ENCODE assay signal across 8 cellular contexts in genomic region chr3:50256978-50257890, GRCh38. TPM values are rescaled to one million over a fixed set of nuclear protein-coding genes. Genes with fewer than 3 reads are reported as not detected.
A peak's percentile ranks its signal among the peaks of the same experiment; 100 is the strongest.
DNase-seq lines count a peak whose midpoint lies in the region; ATAC-seq and TF ChIP-seq lines count a peak whose summit lies in the region.

No MANE protein-coding gene starts in this region.

- DNase-seq in BE2C (peak; percentile 59), GM13977 (ENCODE audit: low spot score) (no peak), left ventricle myocardium inferior (no peak), tibial artery (no peak), NCI-H2029 (lab: John Stamatoyannopoulos, UW) (no peak)
- DNase-seq in activated CD4-positive, alpha-beta T cell treated with anti-CD3 and anti-CD28 coated beads, Interleukin-2, amount 50 U/mL, for 48 hours, result peak; percentile 61 to 73

- intact Hi-C loops in left ventricle myocardium inferior (cut with micrococcal nuclease) (no loop called here), tibial artery (cut with DNase I; ENCODE audit: low total_unique reads) (no loop called here)

- ATAC-seq in GM18502 (IDR thresholded peaks at IDR 0.05; ENCODE audit: poor library complexity, unreplicated experiment) (no peak), HG03378 (IDR thresholded peaks at IDR 0.05; ENCODE audit: unreplicated experiment) (no peak)

- in situ Hi-C loops in GM13977 (cut with MboI; ENCODE audit: low pct_unique_long_range_greater_than_20kb, low sequenced_read_pairs, unreplicated experiment), result no loop called here

- no peak overlapping the region for H3K4me3 ChIP-seq in BE2C (ENCODE audit: low read depth, low read length)
- H3K4me3 ChIP-seq in left ventricle myocardium inferior, result no peak overlapping the region
- H3K4me3 ChIP-seq in tibial artery, result no peak overlapping the region

- TF ChIP-seq CTCF in BE2C (IDR thresholded peaks at IDR 0.05; ENCODE audit: low read depth, low read length) (peak; percentile 63), GM13977 (IDR thresholded peaks at IDR 0.05; ENCODE audit: extremely low read depth, insufficient read depth, missing control alignments) (peak; percentile 51), left ventricle myocardium inferior (IDR thresholded peaks at IDR 0.05; ENCODE audit: borderline replicate concordance) (peak; percentile 59), tibial artery (IDR thresholded peaks at IDR 0.05) (peak; percentile 20 to 32)

- H3K36me3 ChIP-seq in BE2C (peaks cover 4% of the 10 kb centered on the region), left ventricle myocardium inferior (peaks cover 61% of the 10 kb centered on the region), tibial artery (peaks cover 40 to 63% (median 62%) of the 10 kb centered on the region in 3 donors)

- H3K4me1 ChIP-seq in BE2C (peaks cover 4% of the 10 kb centered on the region), left ventricle myocardium inferior (peaks cover 94% of the 10 kb centered on the region), tibial artery (peaks cover 0 to 44% (median 31%) of the 10 kb centered on the region in 4 donors)

- no peaks in the 10 kb centered on the region for H3K27me3 ChIP-seq in BE2C
- no peaks in the 10 kb centered on the region for H3K27me3 ChIP-seq in left ventricle myocardium inferior (ENCODE audit: low read depth)
- no peaks in the 10 kb centered on the region for H3K27me3 ChIP-seq in tibial artery

- H3K9me3 ChIP-seq in BE2C (no peaks in the 10 kb centered on the region), left ventricle myocardium inferior (replicated peaks) (peaks cover 6% of the 10 kb centered on the region), tibial artery (no peaks in the 10 kb centered on the region)

- H3K27ac ChIP-seq in left ventricle myocardium inferior (replicated peaks) (peak overlapping the region; percentile 99), tibial artery (peak overlapping the region in 1 of 2 donors; percentile 97)

RNA-seq across cellular contexts. Expression of gene SEMA3B, which starts 11.7 kb away (rescaled TPM):
- 1.5 TPM for polyA plus RNA-seq in BE2C (2012; ENCODE audit: insufficient read depth, insufficient read length, low read depth)
- total RNA-seq in left ventricle myocardium inferior, result 23.2 TPM

RNA-seq across cellular contexts. Expression of gene GNAI2, which starts 21.2 kb away (rescaled TPM):
- 107 TPM for polyA plus RNA-seq in BE2C (2012; ENCODE audit: insufficient read depth, insufficient read length, low read depth)
- 118 TPM for total RNA-seq in left ventricle myocardium inferior

RNA-seq across cellular contexts. Expression of gene LSMEM2, which starts 21.7 kb away (rescaled TPM):
- not detected for polyA plus RNA-seq in BE2C (2012; ENCODE audit: insufficient read depth, insufficient read length, low read depth)
- 27.7 TPM for total RNA-seq in left ventricle myocardium inferior

RNA-seq across cellular contexts. Expression of gene IFRD2, which starts 35.0 kb away (rescaled TPM):
- polyA plus RNA-seq in BE2C (2012; ENCODE audit: insufficient read depth, insufficient read length, low read depth), result 300 TPM
- total RNA-seq in left ventricle myocardium inferior, result 54.9 TPM

RNA-seq across cellular contexts. Expression of gene HYAL3, which starts 42.0 kb away (rescaled TPM):
- polyA plus RNA-seq in BE2C (2012; ENCODE audit: insufficient read depth, insufficient read length, low read depth), result 4.2 TPM
- 1.2 TPM for total RNA-seq in left ventricle myocardium inferior

Comparison
In these comparisons a context has a peak if more than half of its experiments do, and no peak if none do; other contexts are left out.
1. DNase-seq: peak in BE2C (single experiment) and activated CD4-positive, alpha-beta T cell treated with anti-CD3 and anti-CD28 coated beads, Interleukin-2, amount 50 U/mL, for 48 hours (2 of 2); none in GM13977 (single experiment), left ventricle myocardium inferior (single experiment), tibial artery (0 of 2) and NCI-H2029 (single experiment).
2. Peak in every context shown above with its lines, with median percentiles within 50 percentile points of each other: CTCF ChIP-seq.